Comparison of ENCODE assay signal across 15 cellular contexts in the genomic region with DNA sequence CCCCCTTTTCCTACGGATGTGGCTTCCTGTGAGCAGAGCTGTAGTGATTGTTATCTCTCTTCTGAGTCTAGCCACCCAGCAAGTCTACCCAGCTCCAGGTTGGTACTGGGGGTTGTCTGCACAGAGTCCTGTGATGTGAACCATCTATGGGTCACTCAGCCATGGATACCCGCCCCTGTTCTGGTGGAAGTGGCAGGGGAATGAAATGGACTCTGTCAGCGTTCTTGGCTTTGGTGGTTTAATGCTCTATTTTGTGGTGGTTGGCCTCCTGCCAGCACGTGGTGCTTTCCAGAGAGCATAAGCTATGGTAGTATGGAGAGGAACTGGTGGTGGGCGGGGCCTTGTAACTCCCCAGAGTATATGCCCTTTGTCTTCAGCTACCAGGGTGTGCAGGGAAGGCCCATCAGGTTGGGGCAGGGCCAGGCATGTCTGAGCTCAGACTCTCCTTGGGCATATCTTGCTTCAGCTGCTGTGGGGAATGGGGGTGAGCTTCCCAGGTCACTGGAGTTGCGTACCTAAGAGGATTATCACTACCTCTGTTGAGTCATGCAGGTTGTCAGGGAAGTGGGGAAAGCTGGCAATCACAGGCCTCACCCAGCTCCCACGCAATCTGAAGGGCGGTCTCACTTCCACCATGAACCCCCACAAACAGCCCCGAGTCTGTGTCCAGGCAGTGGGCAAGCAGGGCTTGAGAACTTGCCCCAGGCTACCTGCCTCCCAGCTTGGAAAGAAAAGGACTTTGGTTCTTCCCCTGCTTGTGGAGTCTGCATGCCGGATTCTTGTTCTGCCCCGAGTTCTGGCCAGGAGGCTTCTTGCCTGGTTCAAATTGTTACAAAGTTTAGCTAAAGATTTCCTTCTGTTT. TPM values are rescaled to one million over a fixed set of nuclear protein-coding genes. Genes with fewer than 3 reads are reported as not detected.
DNase-seq lines count a peak whose midpoint lies in the region; ATAC-seq and TF ChIP-seq lines count a peak whose summit lies in the region.
"Had no signal": no experiment of that assay in that cellular context is flagged by ENCODE, and none has a peak within 500 bp of the region (broad histone marks: within the 10 kb centered on the region; RNA-seq: fewer than 3 reads in every experiment).

No MANE protein-coding gene starts in this region.

- H3K9me3 Mint-ChIP-seq in activated CD4-positive, alpha-beta T cell treated with anti-CD3 and anti-CD28 coated beads, Interleukin-2, amount 10 ng/mL, durations not matched to agents 7 days and 5 days: peaks cover 14% of the 10 kb centered on the region

- H3K27me3 Mint-ChIP-seq in activated CD4-positive, alpha-beta T cell treated with anti-CD3 and anti-CD28 coated beads, Interleukin-2, amount 10 ng/mL, durations not matched to agents 7 days and 5 days: peaks cover 32% of the 10 kb centered on the region
- H3K27me3 Mint-ChIP-seq in T-helper 17 cell: peaks cover 4% of the 10 kb centered on the region

- CTCF ChIA-PET in activated CD4-positive, alpha-beta T cell treated with anti-CD3 and anti-CD28 coated beads, Interleukin-2, amount 10 ng/mL, durations not matched to agents 7 days and 5 days (lab: Charles Lee): interaction anchor here (0.5 to 1.4 kb wide), 6 partner anchors 9 to 769 kb away, joined by 3 to 5 read pairs (median 4); no protein-coding TSS in a partner anchor

- ATAC-seq in T-helper 17 cell: peak; percentile 35
- peak; percentile 56 for ATAC-seq in mucosa of descending colon
- ATAC-seq in GM21723 (IDR thresholded peaks at IDR 0.05; ENCODE audit: unreplicated experiment): no peak
- no peak for ATAC-seq in HG02973 (IDR thresholded peaks at IDR 0.05; ENCODE audit: unreplicated experiment)
- ATAC-seq: left lung had no signal

- H3K9me3 ChIP-seq in T-helper 17 cell (ENCODE audit: control insufficient read depth, low read length, poor library complexity, severe bottlenecking) (no peaks in the 10 kb centered on the region), mucosa of descending colon (no peaks in the 10 kb centered on the region)
- H3K9me3 ChIP-seq: adrenal gland, left lung, sigmoid colon, upper lobe of left lung had no signal

- POLR2A ChIA-PET in activated CD4-positive, alpha-beta T cell treated with anti-CD3 and anti-CD28 coated beads, Interleukin-2, amount 10 ng/mL, durations not matched to agents 7 days and 5 days (lab: Charles Lee): no interaction called here

- H3K4me3 Mint-ChIP-seq in activated CD4-positive, alpha-beta T cell treated with anti-CD3 and anti-CD28 coated beads, Interleukin-2, amount 10 ng/mL, durations not matched to agents 7 days and 5 days: no peak overlapping the region
- no peak overlapping the region for H3K4me3 Mint-ChIP-seq in T-helper 17 cell
- H3K4me3 Mint-ChIP-seq: nephron; T-helper 1 cell treated with Interleukin-12 subunit alpha and Interleukin-12 subunit beta and Interleukin-4 antibody, amounts not matched to agents 30 μg/mL and 1 μg/mL, for 36 hours had no signal

- 0 out of 2 replicates have a peak overlapping the region, but pooled peaks have one; percentile 2 for H3K4me3 ChIP-seq in Jurkat, Clone E6-1 (ENCODE audit: low read length)
- no peak overlapping the region for H3K4me3 ChIP-seq in mucosa of descending colon
- H3K4me3 ChIP-seq: adrenal gland, left lung, sigmoid colon, upper lobe of left lung had no signal

- DNase-seq in activated CD4-positive, alpha-beta T cell treated with anti-CD3 and anti-CD28 coated beads, Interleukin-2, amount 10 ng/mL, durations not matched to agents 7 days and 5 days: peak; percentile 16
- DNase-seq in activated CD4-positive, alpha-beta T cell treated with anti-CD3 and anti-CD28 coated beads for 48 hours: no peak
- peak; percentile 62 for DNase-seq in Jurkat, Clone E6-1 (ENCODE audit: low read depth, low spot score)
- DNase-seq in T-helper 17 cell (no peak), mucosa of descending colon (peak in 1 of 3 donors; percentile 48), COLO829 (ENCODE audit: low spot score) (no peak)
- DNase-seq: adrenal gland, left lung, sigmoid colon, upper lobe of left lung had no signal

- H3K36me3 ChIP-seq in mucosa of descending colon (ENCODE audit: low read depth): no peaks in the 10 kb centered on the region
- H3K36me3 ChIP-seq: adrenal gland, left lung, sigmoid colon, upper lobe of left lung had no signal

- no peak for TF ChIP-seq CTCF in mucosa of descending colon (IDR thresholded peaks at IDR 0.05)

- peaks cover 10% of the 10 kb centered on the region for H3K36me3 Mint-ChIP-seq in activated CD4-positive, alpha-beta T cell treated with anti-CD3 and anti-CD28 coated beads, Interleukin-2, amount 10 ng/mL, durations not matched to agents 7 days and 5 days (ENCODE audit: low read depth)
- H3K36me3 Mint-ChIP-seq in T-helper 17 cell (ENCODE audit: low read depth): peaks cover 5% of the 10 kb centered on the region

- H3K4me1 Mint-ChIP-seq in activated CD4-positive, alpha-beta T cell treated with anti-CD3 and anti-CD28 coated beads, Interleukin-2, amount 10 ng/mL, durations not matched to agents 7 days and 5 days: peaks cover 50% of the 10 kb centered on the region
- peaks cover 16% of the 10 kb centered on the region for H3K4me1 Mint-ChIP-seq in T-helper 17 cell

- intact Hi-C loops in mucosa of descending colon (cut with DNase I, micrococcal nuclease): no loop called here

- H3K27ac Mint-ChIP-seq in activated CD4-positive, alpha-beta T cell treated with anti-CD3 and anti-CD28 coated beads, Interleukin-2, amount 10 ng/mL, durations not matched to agents 7 days and 5 days: peak overlapping the region; percentile 23
- no peak overlapping the region for H3K27ac Mint-ChIP-seq in T-helper 17 cell
- H3K27ac Mint-ChIP-seq: nephron; T-helper 1 cell treated with Interleukin-12 subunit alpha and Interleukin-12 subunit beta and Interleukin-4 antibody, amounts not matched to agents 30 μg/mL and 1 μg/mL, for 36 hours had no signal

- H3K4me1 ChIP-seq in mucosa of descending colon (ENCODE audit: low read depth): peaks cover 7% of the 10 kb centered on the region
- H3K4me1 ChIP-seq: left lung, sigmoid colon had no signal

RNA-seq across cellular contexts. Expression of a gene that starts 9.0 kb away (rescaled TPM):
- not detected for total RNA-seq in activated CD4-positive, alpha-beta T cell treated with anti-CD3 and anti-CD28 coated beads, Interleukin-2, amount 10 ng/mL, durations not matched to agents 7 days and 5 days
- not detected for polyA plus RNA-seq in Jurkat, Clone E6-1 (2012; ENCODE audit: insufficient read depth, insufficient read length)
- not detected for total RNA-seq in T-helper 17 cell
- 10 to 100 TPM in 2 of 3 donors, 1 to 10 TPM in 1; 9.7 to 21.7 (median 13.9) TPM for total RNA-seq in mucosa of descending colon
- total RNA-seq: adrenal gland, G401, left lung, sigmoid colon, upper lobe of left lung had no signal
- polyA plus RNA-seq: adrenal gland had no signal

Comparison
In these comparisons a context has a peak if more than half of its experiments do, and no peak if none do; other contexts are left out.
1. DNase-seq: peak in activated CD4-positive, alpha-beta T cell treated with anti-CD3 and anti-CD28 coated beads, Interleukin-2, amount 10 ng/mL, durations not matched to agents 7 days and 5 days (single experiment) and Jurkat, Clone E6-1 (single experiment); none in activated CD4-positive, alpha-beta T cell treated with anti-CD3 and anti-CD28 coated beads for 48 hours (single experiment), T-helper 17 cell (0 of 3) and COLO829 (single experiment).
2. ATAC-seq: peak in T-helper 17 cell (single experiment) and mucosa of descending colon (single experiment); none in GM21723 (single experiment) and HG02973 (single experiment).
3. RNA of a gene that starts 9.0 kb away (total RNA-seq): 9.7 to 21.7 TPM in mucosa of descending colon; not detected in activated CD4-positive, alpha-beta T cell treated with anti-CD3 and anti-CD28 coated beads, Interleukin-2, amount 10 ng/mL, durations not matched to agents 7 days and 5 days and not detected in T-helper 17 cell; every median in the first group is over 10 times any median in the second.